In genomic region chr17:31931781-31932180, GRCh38 we compare ENCODE assay signal across 3 cellular contexts.
TF ChIP-seq lines count a peak whose summit lies in the region.

No MANE protein-coding gene starts in this region.

TF ChIP-seq in SK-N-SH, 30 proteins besides CTCF, POLR2A, EP300 and RAD21:
- no peak for TF ChIP-seq YY1 (IDR thresholded peaks at IDR 0.05; ENCODE audit: low read depth)
- no peak for TF ChIP-seq MEF2A (IDR thresholded peaks at IDR 0.05; ENCODE audit: borderline replicate concordance, low read depth)
- no peak for TF ChIP-seq FOXM1 (IDR thresholded peaks at IDR 0.05; ENCODE audit: low read depth)
- no peak for TF ChIP-seq IRF3 (IDR thresholded peaks at IDR 0.05; ENCODE audit: low read depth, low read length)
- TF ChIP-seq RFX5 (IDR thresholded peaks at IDR 0.05; ENCODE audit: low read length): no peak
- no peak for TF ChIP-seq NFIC (IDR thresholded peaks at IDR 0.05; ENCODE audit: borderline replicate concordance)
- no peak for TF ChIP-seq EZH2phosphoT487 (IDR thresholded peaks at IDR 0.05; ENCODE audit: borderline replicate concordance, low read depth)
- TF ChIP-seq RXRA (IDR thresholded peaks at IDR 0.05; ENCODE audit: borderline replicate concordance, low read depth): no peak
- TF ChIP-seq, protein P1, sequence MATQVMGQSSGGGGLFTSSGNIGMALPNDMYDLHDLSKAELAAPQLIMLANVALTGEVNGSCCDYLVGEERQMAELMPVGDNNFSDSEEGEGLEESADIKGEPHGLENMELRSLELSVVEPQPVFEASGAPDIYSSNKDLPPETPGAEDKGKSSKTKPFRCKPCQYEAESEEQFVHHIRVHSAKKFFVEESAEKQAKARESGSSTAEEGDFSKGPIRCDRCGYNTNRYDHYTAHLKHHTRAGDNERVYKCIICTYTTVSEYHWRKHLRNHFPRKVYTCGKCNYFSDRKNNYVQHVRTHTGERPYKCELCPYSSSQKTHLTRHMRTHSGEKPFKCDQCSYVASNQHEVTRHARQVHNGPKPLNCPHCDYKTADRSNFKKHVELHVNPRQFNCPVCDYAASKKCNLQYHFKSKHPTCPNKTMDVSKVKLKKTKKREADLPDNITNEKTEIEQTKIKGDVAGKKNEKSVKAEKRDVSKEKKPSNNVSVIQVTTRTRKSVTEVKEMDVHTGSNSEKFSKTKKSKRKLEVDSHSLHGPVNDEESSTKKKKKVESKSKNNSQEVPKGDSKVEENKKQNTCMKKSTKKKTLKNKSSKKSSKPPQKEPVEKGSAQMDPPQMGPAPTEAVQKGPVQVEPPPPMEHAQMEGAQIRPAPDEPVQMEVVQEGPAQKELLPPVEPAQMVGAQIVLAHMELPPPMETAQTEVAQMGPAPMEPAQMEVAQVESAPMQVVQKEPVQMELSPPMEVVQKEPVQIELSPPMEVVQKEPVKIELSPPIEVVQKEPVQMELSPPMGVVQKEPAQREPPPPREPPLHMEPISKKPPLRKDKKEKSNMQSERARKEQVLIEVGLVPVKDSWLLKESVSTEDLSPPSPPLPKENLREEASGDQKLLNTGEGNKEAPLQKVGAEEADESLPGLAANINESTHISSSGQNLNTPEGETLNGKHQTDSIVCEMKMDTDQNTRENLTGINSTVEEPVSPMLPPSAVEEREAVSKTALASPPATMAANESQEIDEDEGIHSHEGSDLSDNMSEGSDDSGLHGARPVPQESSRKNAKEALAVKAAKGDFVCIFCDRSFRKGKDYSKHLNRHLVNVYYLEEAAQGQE (IDR thresholded peaks at IDR 0.05; ENCODE audit: low read depth, low read length): no peak
- no peak for TF ChIP-seq TEAD4 (IDR thresholded peaks at IDR 0.05; ENCODE audit: borderline replicate concordance, insufficient read depth)
- TF ChIP-seq FOSL2 (IDR thresholded peaks at IDR 0.05; ENCODE audit: borderline replicate concordance, low read depth): no peak
- TF ChIP-seq USF1 (IDR thresholded peaks at IDR 0.05; ENCODE audit: borderline replicate concordance, low read depth): no peak
TF ChIP-seq in SK-N-SH: peak in this region for 0.

TF ChIP-seq in SK-N-SH treated with all-trans-retinoic acid at 6 μM for 48 hours, 23 proteins besides CTCF, POLR2A, EP300 and RAD21 (continues in another document):
- no peak for TF ChIP-seq RARB (CRISPR knock-in tag; IDR thresholded peaks at IDR 0.05)
- TF ChIP-seq CSRNP3 (CRISPR knock-in tag; IDR thresholded peaks at IDR 0.05): no peak
- no peak for TF ChIP-seq OSR1 (CRISPR knock-in tag; IDR thresholded peaks at IDR 0.05)
- no peak for TF ChIP-seq ISL1 (CRISPR knock-in tag; IDR thresholded peaks at IDR 0.05)
- TF ChIP-seq ZNF70 (CRISPR knock-in tag; IDR thresholded peaks at IDR 0.05): no peak
- TF ChIP-seq SNAI2 (CRISPR knock-in tag; IDR thresholded peaks at IDR 0.05): no peak
- no peak for TF ChIP-seq ZNF8 (CRISPR knock-in tag; IDR thresholded peaks at IDR 0.05)
- no peak for TF ChIP-seq BACH2 (CRISPR knock-in tag; IDR thresholded peaks at IDR 0.05; ENCODE audit: borderline replicate concordance)
- no peak for TF ChIP-seq ZFP30 (CRISPR knock-in tag; IDR thresholded peaks at IDR 0.05)
- no peak for TF ChIP-seq ARNTL (CRISPR knock-in tag; IDR thresholded peaks at IDR 0.05; ENCODE audit: borderline replicate concordance, low read depth)
- TF ChIP-seq PPARA (CRISPR knock-in tag; IDR thresholded peaks at IDR 0.05; ENCODE audit: borderline replicate concordance): no peak
- no peak for TF ChIP-seq GLIS3 (CRISPR knock-in tag; IDR thresholded peaks at IDR 0.05)
- no peak for TF ChIP-seq TSHZ2 (CRISPR knock-in tag; IDR thresholded peaks at IDR 0.05)
- no peak for TF ChIP-seq ZNF565 (CRISPR knock-in tag; conservative IDR thresholded peaks at IDR 0.05; ENCODE audit: low read depth)
- TF ChIP-seq, protein P2, sequence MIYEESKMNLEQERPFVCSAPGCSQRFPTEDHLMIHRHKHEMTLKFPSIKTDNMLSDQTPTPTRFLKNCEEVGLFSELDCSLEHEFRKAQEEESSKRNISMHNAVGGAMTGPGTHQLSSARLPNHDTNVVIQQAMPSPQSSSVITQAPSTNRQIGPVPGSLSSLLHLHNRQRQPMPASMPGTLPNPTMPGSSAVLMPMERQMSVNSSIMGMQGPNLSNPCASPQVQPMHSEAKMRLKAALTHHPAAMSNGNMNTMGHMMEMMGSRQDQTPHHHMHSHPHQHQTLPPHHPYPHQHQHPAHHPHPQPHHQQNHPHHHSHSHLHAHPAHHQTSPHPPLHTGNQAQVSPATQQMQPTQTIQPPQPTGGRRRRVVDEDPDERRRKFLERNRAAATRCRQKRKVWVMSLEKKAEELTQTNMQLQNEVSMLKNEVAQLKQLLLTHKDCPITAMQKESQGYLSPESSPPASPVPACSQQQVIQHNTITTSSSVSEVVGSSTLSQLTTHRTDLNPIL (CRISPR knock-in tag; IDR thresholded peaks at IDR 0.05; ENCODE audit: low read depth): no peak
- no peak for TF ChIP-seq PATZ1 (CRISPR knock-in tag; IDR thresholded peaks at IDR 0.05; ENCODE audit: borderline replicate concordance)
- TF ChIP-seq ZFP3 (CRISPR knock-in tag; IDR thresholded peaks at IDR 0.05): no peak
- no peak for TF ChIP-seq CSDC2 (CRISPR knock-in tag; IDR thresholded peaks at IDR 0.05)

TF ChIP-seq in GM12878, 131 proteins besides CTCF, POLR2A, EP300 and RAD21:
- no peak for TF ChIP-seq PAX8 (IDR thresholded peaks at IDR 0.05)
- peak; percentile 33; the same call in 1 of the 2 replicates for TF ChIP-seq JUNB (IDR thresholded peaks at IDR 0.05)
TF ChIP-seq in GM12878: peak in this region for 1.
